30 cellular contexts compared by ENCODE assay signal in genomic region chr12:130592641-130593040, GRCh38.
"Had no signal": no experiment of that assay in that cellular context is flagged by ENCODE, and none has a peak within 500 bp of the region (broad histone marks: within the 10 kb centered on the region; RNA-seq: fewer than 3 reads in every experiment).

No MANE protein-coding gene starts in this region.

- H3K4me1 ChIP-seq: adrenal gland had no signal

- H3K27ac ChIP-seq: adrenal gland, cardiac muscle cell, VCaP had no signal

- H3K27me3 ChIP-seq: adrenal gland, cardiac muscle cell had no signal

- H3K4me3 ChIP-seq: adrenal gland, cardiac muscle cell had no signal

- H3K9me3 ChIP-seq: adrenal gland had no signal

- DNase-seq: activated B cell treated with CpG ODN at 0.5 μM for 24 hours; activated CD4-positive, alpha-beta memory T cell treated with anti-CD3 and anti-CD28 coated beads for 36 hours; activated CD4-positive, alpha-beta T cell treated with anti-CD3 and anti-CD28 coated beads for 4 hours; activated CD4-positive, alpha-beta T cell treated with anti-CD3 and anti-CD28 coated beads, Interleukin-2, amount 10 ng/mL, durations not matched to agents 24 days and 14 days; activated CD4-positive, alpha-beta T cell treated with anti-CD3 and anti-CD28 coated beads, Interleukin-2, amount 50 U/mL, for 1 hour; activated CD4-positive, alpha-beta T cell treated with anti-CD3 and anti-CD28 coated beads, Interleukin-2, amount 50 U/mL, for 4 hours; activated CD4-positive, CD25-positive, alpha-beta regulatory T cell treated with anti-CD3 and anti-CD28 coated beads, Interleukin-2, amount 50 U/mL, for 72 hours; activated CD8-positive, alpha-beta memory T cell treated with anti-CD3 and anti-CD28 coated beads, Interleukin-2, amount 50 U/mL, for 4 hours; activated CD8-positive, alpha-beta T cell treated with anti-CD3 and anti-CD28 coated beads for 36 hours; activated effector memory CD4-positive, alpha-beta T cell treated with anti-CD3 and anti-CD28 coated beads, Interleukin-2, amount 50 U/mL, for 16 hours; activated gamma-delta T cell treated with Interleukin-2 at 50 U/mL for 16 hours; activated naive CD4-positive, alpha-beta T cell; activated naive CD4-positive, alpha-beta T cell treated with anti-CD3 and anti-CD28 coated beads for 36 hours; activated naive CD4-positive, alpha-beta T cell treated with anti-CD3 and anti-CD28 coated beads, Interleukin-2, amount 50 U/mL, for 16 hours; activated naive CD8-positive, alpha-beta T cell treated with anti-CD3 and anti-CD28 coated beads for 36 hours; activated T-cell treated with anti-CD3 and anti-CD28 coated beads for 4 hours; activated T-cell treated with anti-CD3 and anti-CD28 coated beads, Interleukin-2, amount 50 U/mL, for 1 hour; activated T-cell treated with anti-CD3 and anti-CD28 coated beads, Interleukin-2, amount 50 U/mL, for 4 hours; activated T-cell treated with anti-CD3 and anti-CD28 coated beads, Interleukin-2, amount 50 U/mL, for 72 hours; adrenal gland; amniotic stem cell; aorta; central memory CD4-positive, alpha-beta T cell; T-helper 1 cell; T-helper 2 cell; T-helper 9 cell had no signal

- H3K36me3 ChIP-seq: adrenal gland, cardiac muscle cell had no signal

- ATAC-seq: activated CD8-positive, alpha-beta T cell treated with anti-CD3 and anti-CD28 coated beads for 36 hours; activated naive CD4-positive, alpha-beta T cell treated with anti-CD3 and anti-CD28 coated beads, Interleukin-2, amount 50 U/mL, for 72 hours; activated T-cell treated with anti-CD3 and anti-CD28 coated beads, Interleukin-2, amount 50 U/mL, for 4 hours; activated T-cell treated with anti-CD3 and anti-CD28 coated beads, Interleukin-2, amount 50 U/mL, for 72 hours; activated T-helper 17 cell treated with anti-CD3 and anti-CD28 coated beads, Interleukin-2, amount 50 U/mL, for 72 hours had no signal
